Comparison of ENCODE assay signal across 29 cellular contexts in genomic region chr15:36007699-36008098, GRCh38.
"Had no signal": no experiment of that assay in that cellular context is flagged by ENCODE, and none has a peak within 500 bp of the region (broad histone marks: within the 10 kb centered on the region; RNA-seq: fewer than 3 reads in every experiment).

No MANE protein-coding gene starts in this region.

- ATAC-seq: effector memory CD8-positive, alpha-beta T cell; esophagus mucosa; foreskin keratinocyte; gastrocnemius medialis; gastroesophageal sphincter; heart left ventricle; heart right ventricle had no signal

- H3K4me3 Mint-ChIP-seq: dendritic cell treated with granulocyte-macrophage colony-stimulating factor and Interleukin-4, amounts not matched to agents 40 ng/mL and 50 ng/mL, for 4 days; effector memory CD8-positive, alpha-beta T cell; endodermal cell had no signal

- H3K27ac ChIP-seq: colonic mucosa, coronary artery, dorsolateral prefrontal cortex, epithelial cell of prostate, esophagus muscularis mucosa, esophagus squamous epithelium, foreskin keratinocyte, gastrocnemius medialis, gastroesophageal sphincter, heart left ventricle, heart right ventricle had no signal

- H3K4me3 ChIP-seq: colonic mucosa, coronary artery, dorsolateral prefrontal cortex, esophagus muscularis mucosa, esophagus squamous epithelium, gastrocnemius medialis, gastroesophageal sphincter, heart left ventricle, heart right ventricle had no signal

- H3K9me3 ChIP-seq: colonic mucosa, gastrocnemius medialis had no signal

- H3K4me1 ChIP-seq: colonic mucosa, esophagus muscularis mucosa, gastrocnemius medialis, gastroesophageal sphincter had no signal

- H3K27ac Mint-ChIP-seq: dendritic cell treated with granulocyte-macrophage colony-stimulating factor and Interleukin-4, amounts not matched to agents 40 ng/mL and 50 ng/mL, for 4 days; effector memory CD8-positive, alpha-beta T cell; endodermal cell had no signal

- FAIRE-seq: colon, endometrium, endothelial cell of umbilical vein, frontal cortex had no signal

- H3K36me3 ChIP-seq: colonic mucosa, esophagus muscularis mucosa, esophagus squamous epithelium, gastrocnemius medialis, gastroesophageal sphincter, heart left ventricle, heart right ventricle had no signal

- H3K27me3 ChIP-seq: colonic mucosa, dorsolateral prefrontal cortex, esophagus muscularis mucosa, esophagus squamous epithelium, foreskin keratinocyte, gastrocnemius medialis, gastroesophageal sphincter, heart left ventricle, heart right ventricle had no signal

- H3K27me3 Mint-ChIP-seq: dendritic cell treated with granulocyte-macrophage colony-stimulating factor and Interleukin-4, amounts not matched to agents 40 ng/mL and 50 ng/mL, for 4 days; effector memory CD8-positive, alpha-beta T cell had no signal

- DNase-seq: colonic mucosa; cortex of kidney; dermis blood vessel endothelial cell; dorsolateral prefrontal cortex; effector CD4-positive, alpha-beta T cell; effector CD8-positive, alpha-beta T cell; effector memory CD4-positive, alpha-beta T cell; effector memory CD8-positive, alpha-beta T cell; endodermal cell; erythroblast; esophagus squamous epithelium; foreskin fibroblast; foreskin keratinocyte; foreskin melanocyte; gastrocnemius medialis; glutamatergic neuron; head of caudate nucleus; heart left ventricle; heart right ventricle had no signal
